In the genomic region with DNA sequence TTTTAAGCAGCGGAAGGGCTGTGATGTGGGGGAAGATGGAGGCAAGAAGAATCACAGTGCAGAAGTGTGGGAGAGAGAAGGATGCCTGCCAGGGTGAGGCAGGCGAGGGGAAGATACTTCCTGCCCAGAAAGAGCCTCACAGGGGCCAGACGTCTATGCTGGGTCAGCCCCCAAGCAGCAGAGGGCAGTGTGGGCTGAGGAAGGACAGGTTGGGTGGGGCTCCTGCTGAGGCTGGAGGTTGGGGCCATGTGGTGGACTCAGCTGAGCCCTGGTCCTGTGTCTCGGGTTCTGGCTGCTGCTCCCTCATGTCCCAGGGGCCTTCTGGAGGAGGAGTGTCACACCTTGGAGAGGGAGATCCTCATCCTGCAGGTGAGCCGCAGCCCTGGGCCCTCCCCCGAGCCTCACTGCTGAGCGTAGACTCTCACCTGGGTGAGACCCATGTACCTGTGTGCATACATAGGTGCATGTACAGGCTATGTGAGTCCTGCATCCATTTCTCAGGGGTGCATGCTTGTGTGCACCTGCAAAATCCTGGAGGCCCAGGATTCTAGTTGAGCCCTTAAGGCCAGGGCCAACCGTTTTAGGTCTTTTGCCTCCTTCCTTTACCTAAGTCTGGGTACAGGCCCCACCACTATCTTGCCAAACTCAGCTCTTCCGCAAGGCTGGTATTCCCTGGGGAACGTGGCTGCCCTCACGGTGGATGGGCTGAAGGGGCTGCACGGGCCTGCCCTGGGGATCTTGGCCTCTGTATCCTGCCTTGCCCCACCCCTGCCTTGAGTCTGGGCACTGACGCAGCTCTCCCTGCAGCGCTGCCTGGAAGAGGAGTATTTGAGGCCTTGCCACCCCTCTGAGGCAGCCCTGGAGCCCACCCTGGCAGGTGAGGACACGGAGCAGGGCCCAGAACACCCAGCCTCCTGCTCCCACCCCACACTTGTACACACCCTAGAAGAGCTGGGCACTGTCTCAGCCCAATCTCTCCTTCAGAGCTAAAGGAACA, we compare ENCODE assay signal across 1 cellular context.
TF ChIP-seq lines count a peak whose summit lies in the region.

No MANE protein-coding gene starts in this region.

TF ChIP-seq in H1, 55 proteins besides CTCF, POLR2A, EP300 and RAD21:
- peak; percentile 21; the same call in 1 of the 2 replicates for TF ChIP-seq YY1 (IDR thresholded peaks at IDR 0.05; ENCODE audit: low read depth, low read length)
- TF ChIP-seq CREB1 (IDR thresholded peaks at IDR 0.05), result 0 out of 2 replicates have a peak, but pooled peaks have one; percentile 22
- TF ChIP-seq TEAD4 (IDR thresholded peaks at IDR 0.05; ENCODE audit: low read depth, low read length), result peak; percentile 12; the same call in 1 of the 2 replicates
- TF ChIP-seq, protein P1, sequence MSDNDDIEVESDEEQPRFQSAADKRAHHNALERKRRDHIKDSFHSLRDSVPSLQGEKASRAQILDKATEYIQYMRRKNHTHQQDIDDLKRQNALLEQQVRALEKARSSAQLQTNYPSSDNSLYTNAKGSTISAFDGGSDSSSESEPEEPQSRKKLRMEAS (IDR thresholded peaks at IDR 0.05), result peak; percentile 69
- no peak for TF ChIP-seq SIX5 (IDR thresholded peaks at IDR 0.05; ENCODE audit: low read depth, low read length)
- TF ChIP-seq TAF1 (IDR thresholded peaks at IDR 0.05; ENCODE audit: low read depth, low read length), result no peak
- TF ChIP-seq POLR2AphosphoS5 (IDR thresholded peaks at IDR 0.05; ENCODE audit: low read depth, low read length), result peak; percentile 43
- peak in 1 of 2 experiments; percentile 46; a peak in 1 of 4 replicates for TF ChIP-seq SIN3A (conservative IDR thresholded peaks at IDR 0.05 in 1 of 2, IDR thresholded peaks at IDR 0.05 in 1 of 2; ENCODE audit: low read depth in 1 of 2, low read length in 2 of 2)
